In the genomic region with DNA sequence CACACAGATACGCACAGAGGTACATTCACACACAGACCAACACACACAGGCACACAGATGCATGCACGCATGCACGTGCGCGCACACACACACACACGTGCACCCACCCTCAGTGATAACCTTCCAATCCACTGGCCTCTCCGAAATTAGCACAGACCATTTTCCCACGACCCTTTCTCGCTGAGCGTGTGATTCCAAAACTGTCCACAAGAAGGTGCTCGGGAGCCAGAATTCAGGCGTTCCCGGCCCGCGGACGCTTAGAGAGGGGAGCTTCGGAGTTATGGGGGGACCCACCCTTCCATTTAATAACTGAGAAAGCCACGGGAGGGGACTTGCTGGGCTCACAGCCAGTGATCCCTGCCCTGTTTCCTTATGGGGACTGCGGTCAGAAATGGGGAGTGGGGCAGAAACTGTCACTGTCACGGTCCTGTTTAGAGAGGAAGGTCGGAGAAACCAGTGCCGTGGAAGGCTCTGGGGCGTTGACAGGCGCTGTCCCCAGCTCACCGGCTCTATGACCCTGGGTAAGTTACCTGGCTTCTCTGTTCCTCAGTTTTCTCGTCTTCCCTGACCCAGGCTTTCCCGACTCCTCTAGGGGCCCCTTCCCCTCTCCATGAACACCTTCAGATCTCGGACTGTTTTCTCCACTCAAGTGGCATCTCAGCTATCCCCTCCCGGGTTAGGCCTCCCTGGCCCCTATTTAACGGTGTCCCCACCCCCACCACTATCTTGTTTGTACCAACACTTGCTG, we compare ENCODE assay signal across 8 cellular contexts. TPM values are rescaled to one million over a fixed set of nuclear protein-coding genes. Genes with fewer than 3 reads are reported as not detected.
DNase-seq lines count a peak whose midpoint lies in the region; ATAC-seq and TF ChIP-seq lines count a peak whose summit lies in the region.

No MANE protein-coding gene starts in this region.

- H3K36me3 ChIP-seq in endocrine pancreas (ENCODE audit: control insufficient read depth, insufficient read depth, low read length) (no peaks in the 10 kb centered on the region), mesodermal cell (ENCODE audit: control insufficient read depth, insufficient read depth, low read length) (no peaks in the 10 kb centered on the region)

- WGBS in mesodermal cell (ENCODE audit: insufficient coverage in 2 of 2), 2 experiments: 9 to 11% methylated on average over 24 to 25 of the region's 30 CpGs

- H3K4me1 ChIP-seq in endocrine pancreas (ENCODE audit: control insufficient read depth, insufficient read depth, low read length) (no peaks in the 10 kb centered on the region), mesodermal cell (ENCODE audit: control insufficient read depth, insufficient read depth, low read length, poor library complexity, severe bottlenecking) (no peaks in the 10 kb centered on the region)

- ATAC-seq in GM18861 (IDR thresholded peaks at IDR 0.05; ENCODE audit: unreplicated experiment) (peak; percentile 35), HG03175 (IDR thresholded peaks at IDR 0.05; ENCODE audit: unreplicated experiment) (peak; percentile 65)

- peak overlapping the region; percentile 58 for H3K4me3 ChIP-seq in AG09309 (ENCODE audit: control insufficient read depth, low read depth, low read length)
- peak overlapping the region; percentile 68 for H3K4me3 ChIP-seq in endocrine pancreas (ENCODE audit: control insufficient read depth, insufficient read depth, low read length)
- H3K4me3 ChIP-seq in mesodermal cell (ENCODE audit: extremely low read depth, insufficient read depth, low read length, poor library complexity, severe bottlenecking): peak overlapping the region; percentile 38

- H3K27ac ChIP-seq in mesodermal cell (ENCODE audit: low read depth, low read length, severe bottlenecking): no peak overlapping the region

- peak overlapping the region; percentile 63 for H3K9ac ChIP-seq in endocrine pancreas (ENCODE audit: control insufficient read depth, insufficient read depth, low read length)

- no peaks in the 10 kb centered on the region for H3K9me3 ChIP-seq in endocrine pancreas (ENCODE audit: control insufficient read depth, low read length)
- H3K9me3 ChIP-seq in mesodermal cell (ENCODE audit: control insufficient read depth, low read length): no peaks in the 10 kb centered on the region

- DNase-seq in AG09309 (ENCODE audit: low read depth) (no peak), NCI-H526 treated with DMSO at 0.1 percent for 48 hours (lab: John Stamatoyannopoulos, UW) (peak; percentile 64)
- peak; percentile 27 to 54 for DNase-seq in activated CD8-positive, alpha-beta memory T cell treated with anti-CD3 and anti-CD28 coated beads for 1 hour (ENCODE audit: extremely low read depth in 1 of 2, low read depth in 1 of 2)
- peak; percentile 51 for DNase-seq in stimulated activated CD8-positive, alpha-beta memory T cell treated with anti-CD3 and anti-CD28 coated beads, Interleukin-15, amount 100 ng/mL, for 24 hours (ENCODE audit: low read depth)

- peaks cover 2% of the 10 kb centered on the region for H3K27me3 ChIP-seq in endocrine pancreas (ENCODE audit: control insufficient read depth, insufficient read depth, low read length)

- peak; percentile 84 for TF ChIP-seq CTCF in AG09309 (IDR thresholded peaks at IDR 0.05; ENCODE audit: control insufficient read depth, insufficient read depth, low read depth, low read length, missing control alignments)

RNA-seq across cellular contexts. Expression of gene SLC35C1, which starts 33.6 kb away (rescaled TPM):
- 10.4 TPM for polyA plus RNA-seq in mesodermal cell (2013, experiment 1 of 2)
- 10.9 TPM for polyA plus RNA-seq in mesodermal cell (2013, experiment 2 of 2)
